ENCODE assay signal across 1 cellular context in genomic region chr15:74847462-74847861, GRCh38.
TF ChIP-seq lines count a peak whose summit lies in the region.

No MANE protein-coding gene starts in this region.

TF ChIP-seq in HepG2, 621 proteins besides CTCF, POLR2A, EP300 and RAD21:
- TF ChIP-seq MTF2 (CRISPR knock-in tag; IDR thresholded peaks at IDR 0.05; ENCODE audit: borderline replicate concordance) (no peak), ZBTB21 (CRISPR knock-in tag; IDR thresholded peaks at IDR 0.05) (no peak), ZNF597 (CRISPR knock-in tag; IDR thresholded peaks at IDR 0.05) (no peak), SOX13 (IDR thresholded peaks at IDR 0.05) (no peak), SOX13 (CRISPR knock-in tag; conservative IDR thresholded peaks at IDR 0.05 in 1 of 2, IDR thresholded peaks at IDR 0.05 in 1 of 2) (no peak), MAFF (IDR thresholded peaks at IDR 0.05; ENCODE audit: low read depth, low read length) (no peak), RFX3 (CRISPR knock-in tag; IDR thresholded peaks at IDR 0.05) (no peak), E2F2 (CRISPR knock-in tag; IDR thresholded peaks at IDR 0.05; ENCODE audit: borderline replicate concordance) (no peak), NR2F6 (IDR thresholded peaks at IDR 0.05) (no peak), NR2F6 (CRISPR knock-in tag; IDR thresholded peaks at IDR 0.05) (no peak), BRCA1 (CRISPR knock-in tag; IDR thresholded peaks at IDR 0.05) (no peak), YEATS2 (CRISPR knock-in tag; IDR thresholded peaks at IDR 0.05; ENCODE audit: borderline replicate concordance) (no peak), ARID4A (CRISPR knock-in tag; IDR thresholded peaks at IDR 0.05; ENCODE audit: borderline replicate concordance) (no peak), SNAPC5 (CRISPR knock-in tag; IDR thresholded peaks at IDR 0.05; ENCODE audit: borderline replicate concordance) (no peak), ZNF747 (CRISPR knock-in tag; IDR thresholded peaks at IDR 0.05; ENCODE audit: borderline replicate concordance) (no peak), ELF1 (CRISPR knock-in tag; IDR thresholded peaks at IDR 0.05) (no peak), HMG20B (CRISPR knock-in tag; conservative IDR thresholded peaks at IDR 0.05) (no peak), THYN1 (CRISPR knock-in tag; IDR thresholded peaks at IDR 0.05; ENCODE audit: borderline replicate concordance, low read depth) (no peak), ZNF557 (CRISPR knock-in tag; IDR thresholded peaks at IDR 0.05) (no peak), SOX5 (CRISPR knock-in tag; IDR thresholded peaks at IDR 0.05; ENCODE audit: borderline replicate concordance) (no peak), CCDC6 (CRISPR knock-in tag; IDR thresholded peaks at IDR 0.05) (no peak)
